8 cellular contexts compared by ENCODE assay signal in the genomic region with DNA sequence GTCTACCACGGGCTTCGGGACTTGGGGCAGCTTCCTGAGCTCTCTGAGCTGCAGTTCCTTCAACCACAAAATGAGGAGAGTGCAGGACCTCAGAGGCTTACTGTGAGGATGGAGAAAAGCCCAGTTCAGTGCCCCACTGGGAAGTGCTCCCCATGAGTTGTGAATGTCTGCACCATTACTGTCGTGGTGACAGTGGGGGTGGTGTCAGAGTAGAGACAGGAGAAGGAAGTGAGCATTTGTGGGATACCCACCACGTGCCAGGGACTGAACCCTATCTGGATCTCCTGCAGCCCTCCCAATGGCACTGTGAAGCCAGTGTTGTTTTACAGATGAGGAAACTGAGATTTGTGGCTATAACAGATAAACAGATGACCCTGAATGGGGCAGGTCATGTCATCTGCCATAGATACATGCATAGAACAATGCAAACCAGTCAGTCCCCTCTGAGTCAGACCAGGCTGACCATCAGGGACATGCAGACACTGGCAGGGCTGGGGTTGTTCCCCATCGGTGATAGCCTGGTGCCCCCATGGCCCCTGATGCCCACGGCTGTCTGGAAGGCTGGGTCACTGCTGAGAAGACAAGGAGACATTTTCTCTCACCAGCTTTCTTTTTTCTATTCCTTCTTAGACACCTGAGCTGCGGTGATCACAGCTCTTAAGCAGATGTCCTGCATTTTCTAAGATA.
A peak's percentile ranks its signal among the peaks of the same experiment; 100 is the strongest.
DNase-seq lines count a peak whose midpoint lies in the region; ATAC-seq and TF ChIP-seq lines count a peak whose summit lies in the region.

No MANE protein-coding gene starts in this region.

- DNase-seq in MM.1S (no peak), H4 (ENCODE audit: low spot score) (no peak), pons (ENCODE audit: low spot score) (no peak)
- no peak for DNase-seq in effector memory CD4-positive, alpha-beta T cell

- H3K27me3 ChIP-seq in MM.1S (replicated peaks; ENCODE audit: insufficient read depth, low read length): peaks cover 9% of the 10 kb centered on the region; the same call in 1 of the 2 replicates
- no peaks in the 10 kb centered on the region for H3K27me3 ChIP-seq in effector memory CD4-positive, alpha-beta T cell (replicated peaks; ENCODE audit: control insufficient read depth, insufficient read depth, low read length, poor library complexity, severe bottlenecking)
- H3K27me3 ChIP-seq in rectal smooth muscle tissue (ENCODE audit: control insufficient read depth, insufficient read depth, low read length): no peaks in the 10 kb centered on the region

- H4K20me1 ChIP-seq in MM.1S (ENCODE audit: insufficient read depth, low read length): no peaks in the 10 kb centered on the region

- no peak overlapping the region for H3K27ac ChIP-seq in MM.1S (ENCODE audit: low read length)
- H3K27ac ChIP-seq in effector memory CD4-positive, alpha-beta T cell (ENCODE audit: insufficient read depth, low read length, poor library complexity, severe bottlenecking): peak overlapping the region; percentile 59
- H3K27ac ChIP-seq in rectal smooth muscle tissue (ENCODE audit: low read depth, low read length): no peak overlapping the region

- no peak for TF ChIP-seq CTCF in MM.1S (IDR thresholded peaks at IDR 0.05; ENCODE audit: low read length)

- no peaks in the 10 kb centered on the region for H3K4me1 ChIP-seq in MM.1S (ENCODE audit: low read length)
- peaks cover 14% of the 10 kb centered on the region for H3K4me1 ChIP-seq in effector memory CD4-positive, alpha-beta T cell (ENCODE audit: control insufficient read depth, insufficient read depth, low read length, poor library complexity, severe bottlenecking)
- no peaks in the 10 kb centered on the region for H3K4me1 ChIP-seq in rectal smooth muscle tissue (ENCODE audit: control insufficient read depth, insufficient read depth, low read length)

- peak; percentile 21 for ATAC-seq in GM18502 (IDR thresholded peaks at IDR 0.05; ENCODE audit: poor library complexity, unreplicated experiment)
- ATAC-seq in GM21447 (IDR thresholded peaks at IDR 0.05; ENCODE audit: unreplicated experiment): no peak
- ATAC-seq in GM18867 (IDR thresholded peaks at IDR 0.05; ENCODE audit: unreplicated experiment): no peak

- no peaks in the 10 kb centered on the region for H3K9me3 ChIP-seq in MM.1S (replicated peaks; ENCODE audit: insufficient read depth, low read length)
- no peaks in the 10 kb centered on the region for H3K9me3 ChIP-seq in effector memory CD4-positive, alpha-beta T cell (ENCODE audit: control insufficient read depth, low read length)

- H3K4me2 ChIP-seq in MM.1S (ENCODE audit: low read depth, low read length): peak overlapping the region; percentile 87; the same call in 1 of the 2 replicates

- H3K79me2 ChIP-seq in MM.1S (ENCODE audit: low read length): no peaks in the 10 kb centered on the region

- peak overlapping the region; percentile 53 for H2AFZ ChIP-seq in MM.1S (ENCODE audit: low read length)

- H3F3A ChIP-seq in MM.1S (ENCODE audit: insufficient read depth, low read length): no peaks in the 10 kb centered on the region

- no peaks in the 10 kb centered on the region for H3K9me2 ChIP-seq in MM.1S (replicated peaks; ENCODE audit: insufficient read depth, low read length)

- H3K9ac ChIP-seq in MM.1S (ENCODE audit: low read length) (no peak overlapping the region), rectal smooth muscle tissue (ENCODE audit: low read length) (no peak overlapping the region)

- peak overlapping the region; percentile 54; the same call in 1 of the 2 replicates for H3K4me3 ChIP-seq in MM.1S (ENCODE audit: low read length)
- peak overlapping the region; percentile 81 for H3K4me3 ChIP-seq in effector memory CD4-positive, alpha-beta T cell (ENCODE audit: insufficient read depth, low read depth, low read length, poor library complexity, severe bottlenecking)
- H3K4me3 ChIP-seq in rectal smooth muscle tissue (ENCODE audit: low read length): peak overlapping the region; percentile 73

- H3K36me3 ChIP-seq in MM.1S (replicated peaks; ENCODE audit: insufficient read depth, low read length): no peaks in the 10 kb centered on the region
- peaks cover 4% of the 10 kb centered on the region for H3K36me3 ChIP-seq in effector memory CD4-positive, alpha-beta T cell (ENCODE audit: control insufficient read depth, insufficient read depth, low read length)
- peaks cover 2% of the 10 kb centered on the region for H3K36me3 ChIP-seq in rectal smooth muscle tissue (ENCODE audit: control insufficient read depth, insufficient read depth, low read length)
